ENCODE assay signal across 18 cellular contexts in the genomic region with DNA sequence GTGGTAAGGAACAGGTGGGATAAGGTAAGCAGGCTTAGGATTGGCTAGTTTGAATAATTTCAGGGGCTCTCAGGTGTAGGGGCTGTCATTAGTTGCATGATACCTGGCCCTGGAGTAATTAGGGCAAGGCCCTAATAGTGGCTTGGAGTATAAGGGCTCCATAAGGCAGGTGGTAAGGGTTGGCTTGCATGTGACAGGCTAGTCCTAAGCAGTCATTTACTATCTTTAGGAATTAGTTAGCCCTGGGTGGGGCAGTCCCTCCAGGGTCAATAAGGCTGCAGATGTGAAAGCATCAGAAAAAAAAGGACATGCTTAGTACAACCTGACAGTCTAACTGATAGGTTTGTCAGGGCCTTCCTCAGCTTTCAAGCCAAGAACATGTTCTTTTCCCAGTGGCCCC. TPM values are rescaled to one million over a fixed set of nuclear protein-coding genes. Genes with fewer than 3 reads are reported as not detected.
A peak's percentile ranks its signal among the peaks of the same experiment; 100 is the strongest.
DNase-seq lines count a peak whose midpoint lies in the region; ATAC-seq, FAIRE-seq and TF ChIP-seq lines count a peak whose summit lies in the region.
"Had no signal": no experiment of that assay in that cellular context is flagged by ENCODE, and none has a peak within 500 bp of the region (broad histone marks: within the 10 kb centered on the region; RNA-seq: fewer than 3 reads in every experiment).

No MANE protein-coding gene starts in this region.

- CTCF ChIA-PET in MCF 10A (lab: Yijun Ruan, JAX): interaction anchor here (1.2 to 1.9 kb wide), 3 partner anchors 19 to 284 kb away, joined by 3 to 14 read pairs (median 4); no protein-coding TSS in a partner anchor
- CTCF ChIA-PET in OCI-LY7 (lab: Charles Lee; ENCODE audit: unreplicated experiment): no interaction called here

- H3K79me2 ChIP-seq in OCI-LY3 (ENCODE audit: low read length) (no peaks in the 10 kb centered on the region), OCI-LY7 (ENCODE audit: insufficient read depth, low read depth, low read length) (no peaks in the 10 kb centered on the region)

- DNase-seq in MCF 10A (ENCODE audit: unreplicated experiment): no peak
- no peak for DNase-seq in breast epithelium (ENCODE audit: low spot score in 2 of 2)
- DNase-seq in glomerular visceral epithelial cell (ENCODE audit: extremely low spot score): no peak
- no peak for DNase-seq in OCI-LY7 (ENCODE audit: low spot score)
- DNase-seq in pancreas: no peak
- no peak for DNase-seq in LoVo (ENCODE audit: low spot score)
- DNase-seq: Caco-2; CD8-positive, alpha-beta memory T cell; DND-41; GDM1; H7 had no signal

- no peaks in the 10 kb centered on the region for H3K4me1 ChIP-seq in breast epithelium
- peaks cover 15% of the 10 kb centered on the region for H3K4me1 ChIP-seq in OCI-LY3 (ENCODE audit: low read length)
- no peaks in the 10 kb centered on the region for H3K4me1 ChIP-seq in OCI-LY7 (ENCODE audit: insufficient read depth, low read length, poor library complexity, severe bottlenecking)
- no peaks in the 10 kb centered on the region for H3K4me1 ChIP-seq in pancreas
- H3K4me1 ChIP-seq: Caco-2 had no signal

- no peaks in the 10 kb centered on the region for H4K20me1 ChIP-seq in OCI-LY3 (ENCODE audit: insufficient read depth, low read length)
- H4K20me1 ChIP-seq in OCI-LY7 (ENCODE audit: insufficient read depth, low read length): no peaks in the 10 kb centered on the region
- H4K20me1 ChIP-seq: BLaER1 had no signal

- no peaks in the 10 kb centered on the region for H3K27me3 Mint-ChIP-seq in MCF 10A (ENCODE audit: insufficient read depth, unreplicated experiment)
- H3K27me3 Mint-ChIP-seq: CD8-positive, alpha-beta memory T cell had no signal

- peak overlapping the region; percentile 32 for H3K4me2 ChIP-seq in OCI-LY3 (ENCODE audit: low read length)
- H3K4me2 ChIP-seq in OCI-LY7 (ENCODE audit: low read length): no peak overlapping the region
- H3K4me2 ChIP-seq: BLaER1, GM23338 had no signal

- no peak overlapping the region for H3K4me3 Mint-ChIP-seq in MCF 10A (ENCODE audit: unreplicated experiment)
- H3K4me3 Mint-ChIP-seq: GM23338 had no signal

- H3K4me3 ChIP-seq in breast epithelium: no peak overlapping the region
- no peak overlapping the region for H3K4me3 ChIP-seq in OCI-LY3 (ENCODE audit: low read length)
- H3K4me3 ChIP-seq in OCI-LY7 (ENCODE audit: low read depth, low read length, poor library complexity, severe bottlenecking): no peak overlapping the region
- no peak overlapping the region for H3K4me3 ChIP-seq in pancreas
- H3K4me3 ChIP-seq: BLaER1, GM23338 had no signal

- H2AFZ ChIP-seq in OCI-LY3 (ENCODE audit: low read depth, low read length): no peak overlapping the region
- H2AFZ ChIP-seq in OCI-LY7 (ENCODE audit: low read length): no peak overlapping the region
- H2AFZ ChIP-seq: GM23338 had no signal

- no peaks in the 10 kb centered on the region for H3K9me3 Mint-ChIP-seq in MCF 10A (ENCODE audit: unreplicated experiment)

- H3K36me3 Mint-ChIP-seq in MCF 10A (ENCODE audit: insufficient read depth, unreplicated experiment): no peaks in the 10 kb centered on the region
- H3K36me3 Mint-ChIP-seq: CD8-positive, alpha-beta memory T cell had no signal

- intact Hi-C loops in MCF 10A (cut with micrococcal nuclease): no loop called here
- intact Hi-C loops in breast epithelium (cut with DNase I; ENCODE audit: low total_unique reads): no loop called here
- intact Hi-C loops in OCI-LY7 (cut with micrococcal nuclease; ENCODE audit: unreplicated experiment): no loop called here
- intact Hi-C loops in pancreas (cut with DNase I): no loop called here

- H3K36me3 ChIP-seq in breast epithelium: no peaks in the 10 kb centered on the region
- no peaks in the 10 kb centered on the region for H3K36me3 ChIP-seq in OCI-LY3 (replicated peaks; ENCODE audit: low read depth, low read length)
- H3K36me3 ChIP-seq in OCI-LY7 (ENCODE audit: insufficient read depth, low read length): no peaks in the 10 kb centered on the region
- H3K36me3 ChIP-seq in pancreas: no peaks in the 10 kb centered on the region
- H3K36me3 ChIP-seq: BLaER1 had no signal

- POLR2A ChIA-PET in MCF 10A (lab: Yijun Ruan, JAX) (no interaction called here), OCI-LY7 (lab: Charles Lee) (no interaction called here)

- H3K27ac Mint-ChIP-seq in MCF 10A (ENCODE audit: low read depth, unreplicated experiment): peak overlapping the region; percentile 44
- H3K27ac Mint-ChIP-seq: CD8-positive, alpha-beta memory T cell; GM23338 had no signal

- H3K9me3 ChIP-seq in breast epithelium: peaks cover 0 to 4% of the 10 kb centered on the region in 2 donors
- H3K9me3 ChIP-seq in OCI-LY3 (ENCODE audit: insufficient read depth, low read length): no peaks in the 10 kb centered on the region
- H3K9me3 ChIP-seq in OCI-LY7 (ENCODE audit: low read length): no peaks in the 10 kb centered on the region
- no peaks in the 10 kb centered on the region for H3K9me3 ChIP-seq in pancreas
- H3K9me3 ChIP-seq: Caco-2 had no signal

- BruUV-seq in MCF 10A (replicated peaks; lab: Mats Ljungman, UMichigan) (no TSS peak), OCI-LY7 (replicated peaks; lab: Mats Ljungman, UMichigan) (no TSS peak)

- no peak overlapping the region for H3K27ac ChIP-seq in breast epithelium
- no peak overlapping the region for H3K27ac ChIP-seq in OCI-LY3 (ENCODE audit: low read length)
- H3K27ac ChIP-seq in OCI-LY7 (ENCODE audit: low read depth, low read length, poor library complexity, severe bottlenecking): no peak overlapping the region
- no peak overlapping the region for H3K27ac ChIP-seq in pancreas
- H3K27ac ChIP-seq: 22Rv1, BLaER1 had no signal

- H3K27me3 ChIP-seq in breast epithelium (no peaks in the 10 kb centered on the region), OCI-LY3 (ENCODE audit: low read depth, low read length) (no peaks in the 10 kb centered on the region), pancreas (no peaks in the 10 kb centered on the region)
- H3K27me3 ChIP-seq: BLaER1 had no signal

- H3K4me1 Mint-ChIP-seq in MCF 10A (ENCODE audit: insufficient read depth, unreplicated experiment): peaks cover 12% of the 10 kb centered on the region
- H3K4me1 Mint-ChIP-seq: CD8-positive, alpha-beta memory T cell had no signal

- no peak overlapping the region for H3K9ac ChIP-seq in OCI-LY3 (ENCODE audit: low read length)
- H3K9ac ChIP-seq: BLaER1 had no signal

- FAIRE-seq in pancreas (lab: Jason Lieb, UNC): no peak
- FAIRE-seq: GM12892 had no signal

- no peaks in the 10 kb centered on the region for H3K9me2 ChIP-seq in OCI-LY7 (ENCODE audit: insufficient read depth, low read length)

- ATAC-seq in esophagus mucosa: peak; percentile 39
- no peak for ATAC-seq in pancreas
- ATAC-seq: GM23338 had no signal

- TF ChIP-seq CTCF in MCF 10A (IDR thresholded peaks at IDR 0.05; ENCODE audit: unreplicated experiment) (no peak), breast epithelium (IDR thresholded peaks at IDR 0.05) (no peak), OCI-LY3 (IDR thresholded peaks at IDR 0.05; ENCODE audit: low read depth, low read length) (no peak), OCI-LY7 (conservative IDR thresholded peaks at IDR 0.05; ENCODE audit: low read length) (no peak), pancreas (IDR thresholded peaks at IDR 0.05) (no peak)

- TF ChIP-seq POLR2A in breast epithelium (IDR thresholded peaks at IDR 0.05): no peak

RNA-seq across cellular contexts. Expression of gene TMPRSS11D, which starts 7.8 kb away (rescaled TPM):
- total RNA-seq in MCF 10A (2022) (not detected in 2 replicates), breast epithelium (not detected), esophagus mucosa (196 TPM), OCI-LY7 (2022) (not detected in 2 replicates), pancreas (not detected)
- total RNA-seq in OCI-LY7 (2014; rRNA removed; shearing (Covaris generic)): not detected in 2 replicates
- polyA plus RNA-seq in pancreas: not detected
- total RNA-seq: A673; Caco-2; CD8-positive, alpha-beta memory T cell; GM23338; H7 had no signal
- polyA plus RNA-seq: CD8-positive, alpha-beta memory T cell; GM23338 had no signal

Comparison
In these comparisons a context has a peak if more than half of its experiments do, and no peak if none do; other contexts are left out.
1. RNA of gene TMPRSS11D, which starts 7.8 kb away (total RNA-seq): 196 TPM in esophagus mucosa (single experiment); not detected in MCF 10A, not detected in breast epithelium, not detected in OCI-LY7 and not detected in pancreas; every median in the first group is over 100 times any median in the second.